Comparison of ENCODE assay signal across 14 cellular contexts in the genomic region with DNA sequence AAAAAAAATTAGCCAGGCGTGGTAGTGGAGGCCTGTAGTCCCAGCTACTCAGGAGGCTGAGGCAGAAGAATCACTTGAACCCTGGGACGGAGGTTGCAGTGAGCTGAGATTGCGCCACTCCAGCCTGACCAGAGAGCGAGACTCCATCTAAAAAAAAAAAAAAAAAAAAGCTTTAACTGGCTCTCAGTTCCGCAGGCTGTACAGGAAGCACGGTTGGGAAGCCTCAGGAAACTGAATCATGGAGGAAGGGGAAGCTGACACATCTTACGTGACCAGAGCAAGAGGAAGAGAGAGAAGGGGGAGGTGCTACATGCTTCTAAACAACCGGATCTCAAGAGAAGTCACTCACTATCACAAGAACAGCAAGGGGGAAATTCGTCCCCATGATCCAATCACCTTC.
DNase-seq lines count a peak whose midpoint lies in the region; ATAC-seq and TF ChIP-seq lines count a peak whose summit lies in the region.
"Had no signal": no experiment of that assay in that cellular context is flagged by ENCODE, and none has a peak within 500 bp of the region (broad histone marks: within the 10 kb centered on the region; RNA-seq: fewer than 3 reads in every experiment).

No MANE protein-coding gene starts in this region.

- no peak overlapping the region for H3K27ac Mint-ChIP-seq in activated CD8-positive, alpha-beta memory T cell treated with anti-CD3 and anti-CD28 coated beads, Interleukin-2, amount 10 ng/mL, durations not matched to agents 7 days and 5 days
- H3K27ac Mint-ChIP-seq: activated CD4-positive, alpha-beta T cell treated with anti-CD3 and anti-CD28 coated beads for 36 hours; activated naive CD4-positive, alpha-beta T cell treated with anti-CD3 and anti-CD28 coated beads, Interleukin-2, amount 50 U/mL, for 24 hours had no signal

- no peaks in the 10 kb centered on the region for H3K36me3 ChIP-seq in Peyer's patch

- TF ChIP-seq POLR2A in Peyer's patch (IDR thresholded peaks at IDR 0.05), result no peak

- H3K9me3 Mint-ChIP-seq in activated CD8-positive, alpha-beta memory T cell treated with anti-CD3 and anti-CD28 coated beads, Interleukin-2, amount 10 ng/mL, durations not matched to agents 7 days and 5 days (ENCODE audit: low read depth), result peaks cover 5% of the 10 kb centered on the region

- no peaks in the 10 kb centered on the region for H3K4me1 Mint-ChIP-seq in activated CD8-positive, alpha-beta memory T cell treated with anti-CD3 and anti-CD28 coated beads, Interleukin-2, amount 10 ng/mL, durations not matched to agents 7 days and 5 days
- H3K4me1 Mint-ChIP-seq: activated CD4-positive, alpha-beta T cell treated with anti-CD3 and anti-CD28 coated beads for 36 hours; activated naive CD4-positive, alpha-beta T cell treated with anti-CD3 and anti-CD28 coated beads, Interleukin-2, amount 50 U/mL, for 24 hours had no signal

- no peak for TF ChIP-seq CTCF in Peyer's patch (IDR thresholded peaks at IDR 0.05)

- no peaks in the 10 kb centered on the region for H3K4me1 ChIP-seq in Peyer's patch
- H3K4me1 ChIP-seq: Caco-2 had no signal

- no peak for ATAC-seq in activated CD8-positive, alpha-beta memory T cell treated with anti-CD3 and anti-CD28 coated beads, Interleukin-2, amount 10 ng/mL, durations not matched to agents 7 days and 5 days
- no peak for ATAC-seq in HG02571 (IDR thresholded peaks at IDR 0.05; ENCODE audit: unreplicated experiment)
- ATAC-seq: activated CD4-positive, alpha-beta T cell treated with anti-CD3 and anti-CD28 coated beads for 36 hours had no signal

- CTCF ChIA-PET in activated CD8-positive, alpha-beta memory T cell treated with anti-CD3 and anti-CD28 coated beads, Interleukin-2, amount 10 ng/mL, durations not matched to agents 7 days and 5 days (lab: Charles Lee), result no interaction called here

- no peak overlapping the region for H3K4me3 ChIP-seq in Peyer's patch

- DNase-seq in GDM1 (lab: John Stamatoyannopoulos, UW) (peak; percentile 82), LHCN-M2 (ENCODE audit: low read depth) (peak; percentile 1), UCSD-AML1 (lab: John Stamatoyannopoulos, UW; ENCODE audit: unreplicated experiment) (peak; percentile 62), lung microvascular endothelial cell (ENCODE audit: low read depth in 2 of 2) (peak; percentile 81 to 99), putamen (ENCODE audit: low spot score) (no peak), Peyer's patch (no peak)
- DNase-seq in activated CD8-positive, alpha-beta memory T cell treated with anti-CD3 and anti-CD28 coated beads, Interleukin-2, amount 10 ng/mL, durations not matched to agents 7 days and 5 days, result no peak
- DNase-seq: activated CD4-positive, alpha-beta T cell treated with anti-CD3 and anti-CD28 coated beads for 36 hours; Caco-2; glutamatergic neuron; NCI-H1092; stimulated activated CD8-positive, alpha-beta memory T cell treated with anti-CD3 and anti-CD28 coated beads, Interleukin-4, amount 100 ng/mL, for 48 hours had no signal

- no peak overlapping the region for H3K27ac ChIP-seq in Peyer's patch

- no peaks in the 10 kb centered on the region for H3K36me3 Mint-ChIP-seq in activated CD8-positive, alpha-beta memory T cell treated with anti-CD3 and anti-CD28 coated beads, Interleukin-2, amount 10 ng/mL, durations not matched to agents 7 days and 5 days
- H3K36me3 Mint-ChIP-seq: activated naive CD4-positive, alpha-beta T cell treated with anti-CD3 and anti-CD28 coated beads, Interleukin-2, amount 50 U/mL, for 24 hours had no signal

- H3K27me3 ChIP-seq in Peyer's patch, result no peaks in the 10 kb centered on the region

- H3K4me3 Mint-ChIP-seq in activated CD8-positive, alpha-beta memory T cell treated with anti-CD3 and anti-CD28 coated beads, Interleukin-2, amount 10 ng/mL, durations not matched to agents 7 days and 5 days, result no peak overlapping the region
- H3K4me3 Mint-ChIP-seq: activated CD4-positive, alpha-beta T cell treated with anti-CD3 and anti-CD28 coated beads for 36 hours; activated naive CD4-positive, alpha-beta T cell treated with anti-CD3 and anti-CD28 coated beads, Interleukin-2, amount 50 U/mL, for 24 hours had no signal

- no peaks in the 10 kb centered on the region for H3K9me3 ChIP-seq in Peyer's patch
- H3K9me3 ChIP-seq: Caco-2 had no signal

- H3K27me3 Mint-ChIP-seq in activated CD8-positive, alpha-beta memory T cell treated with anti-CD3 and anti-CD28 coated beads, Interleukin-2, amount 10 ng/mL, durations not matched to agents 7 days and 5 days, result no peaks in the 10 kb centered on the region
- H3K27me3 Mint-ChIP-seq: activated CD4-positive, alpha-beta T cell treated with anti-CD3 and anti-CD28 coated beads for 36 hours; activated naive CD4-positive, alpha-beta T cell treated with anti-CD3 and anti-CD28 coated beads, Interleukin-2, amount 50 U/mL, for 24 hours had no signal

Comparison
In these comparisons a context has a peak if more than half of its experiments do, and no peak if none do; other contexts are left out.
1. DNase-seq: peak in GDM1 (single experiment), LHCN-M2 (single experiment), UCSD-AML1 (single experiment) and lung microvascular endothelial cell (2 of 2); none in activated CD8-positive, alpha-beta memory T cell treated with anti-CD3 and anti-CD28 coated beads, Interleukin-2, amount 10 ng/mL, durations not matched to agents 7 days and 5 days (single experiment), putamen (single experiment) and Peyer's patch (0 of 3).